In the genomic region with DNA sequence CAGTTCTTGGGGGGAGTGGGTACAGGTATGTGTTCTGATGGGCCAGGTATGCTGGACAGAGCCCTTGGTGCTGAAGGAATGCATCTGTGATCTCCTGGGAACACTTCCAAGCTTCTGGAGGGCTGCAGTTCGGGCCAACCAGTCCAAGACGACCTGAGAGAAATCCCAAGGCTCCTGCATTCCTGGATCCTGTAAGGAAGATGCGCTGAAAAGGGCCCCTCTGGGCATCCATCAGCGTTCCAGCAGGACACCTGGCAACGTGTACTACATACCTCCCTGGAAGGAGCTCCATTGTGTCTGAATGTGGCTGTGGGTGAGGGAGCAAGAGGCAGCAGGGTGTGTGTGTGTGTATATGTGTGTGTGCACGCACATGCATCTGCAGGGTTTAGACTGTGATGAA, we compare ENCODE assay signal across 36 cellular contexts.
"Had no signal": no experiment of that assay in that cellular context is flagged by ENCODE, and none has a peak within 500 bp of the region (broad histone marks: within the 10 kb centered on the region; RNA-seq: fewer than 3 reads in every experiment).

No MANE protein-coding gene starts in this region.

- H3K36me3 ChIP-seq: ascending aorta, cardiac muscle cell had no signal

- ATAC-seq: activated CD8-positive, alpha-beta memory T cell treated with anti-CD3 and anti-CD28 coated beads, Interleukin-2, amount 10 ng/mL, durations not matched to agents 7 days and 5 days; activated CD8-positive, alpha-beta T cell treated with anti-CD3 and anti-CD28 coated beads for 36 hours; activated naive CD8-positive, alpha-beta T cell treated with anti-CD3 and anti-CD28 coated beads, Interleukin-2, amount 50 U/mL, for 24 hours had no signal

- H3K4me3 Mint-ChIP-seq: activated B cell treated with CpG ODN at 0.5 μM for 24 hours; activated CD4-positive, alpha-beta memory T cell treated with anti-CD3 and anti-CD28 coated beads for 36 hours; activated CD4-positive, alpha-beta T cell treated with anti-CD3 and anti-CD28 coated beads, Interleukin-2, amount 10 ng/mL, durations not matched to agents 24 days and 14 days; activated CD8-positive, alpha-beta memory T cell treated with anti-CD3 and anti-CD28 coated beads, Interleukin-2, amount 10 ng/mL, durations not matched to agents 7 days and 5 days; activated CD8-positive, alpha-beta T cell treated with anti-CD3 and anti-CD28 coated beads for 36 hours; activated naive CD4-positive, alpha-beta T cell treated with anti-CD3 and anti-CD28 coated beads, Interleukin-2, amount 10 ng/mL, durations not matched to agents 7 days and 5 days; activated naive CD4-positive, alpha-beta T cell treated with anti-CD3 and anti-CD28 coated beads, Interleukin-2, amount 50 U/mL, for 24 hours; activated naive CD8-positive, alpha-beta T cell; activated naive CD8-positive, alpha-beta T cell treated with anti-CD3 and anti-CD28 coated beads, Interleukin-2, amount 10 ng/mL, durations not matched to agents 7 days and 5 days; activated naive CD8-positive, alpha-beta T cell treated with anti-CD3 and anti-CD28 coated beads, Interleukin-2, amount 50 U/mL, for 24 hours; activated T-cell treated with anti-CD3 and anti-CD28 coated beads, Interleukin-2, amount 50 U/mL, for 24 hours; brain; central memory CD8-positive, alpha-beta T cell; T-helper 1 cell treated with Interleukin-12 subunit alpha and Interleukin-12 subunit beta and Interleukin-4 antibody, amounts not matched to agents 30 μg/mL and 1 μg/mL, for 36 hours; T-helper 2 cell treated with Interferon-gamma antibody and Interleukin-4, amounts not matched to agents 5 μg/mL and 100 μg/mL, for 36 hours had no signal

- H3K36me3 Mint-ChIP-seq: activated CD4-positive, alpha-beta memory T cell treated with anti-CD3 and anti-CD28 coated beads for 36 hours; activated CD8-positive, alpha-beta memory T cell treated with anti-CD3 and anti-CD28 coated beads, Interleukin-2, amount 10 ng/mL, durations not matched to agents 7 days and 5 days; activated naive CD4-positive, alpha-beta T cell treated with anti-CD3 and anti-CD28 coated beads, Interleukin-2, amount 10 ng/mL, durations not matched to agents 7 days and 5 days; activated naive CD4-positive, alpha-beta T cell treated with anti-CD3 and anti-CD28 coated beads, Interleukin-2, amount 50 U/mL, for 24 hours; activated naive CD8-positive, alpha-beta T cell; activated naive CD8-positive, alpha-beta T cell treated with anti-CD3 and anti-CD28 coated beads, Interleukin-2, amount 10 ng/mL, durations not matched to agents 7 days and 5 days; brain had no signal

- H3K4me1 Mint-ChIP-seq: activated B cell treated with CpG ODN at 0.5 μM for 24 hours; activated CD4-positive, alpha-beta T cell treated with anti-CD3 and anti-CD28 coated beads, Interleukin-2, amount 10 ng/mL, durations not matched to agents 24 days and 14 days; activated CD8-positive, alpha-beta memory T cell treated with anti-CD3 and anti-CD28 coated beads, Interleukin-2, amount 10 ng/mL, durations not matched to agents 7 days and 5 days; activated naive CD4-positive, alpha-beta T cell treated with anti-CD3 and anti-CD28 coated beads, Interleukin-2, amount 10 ng/mL, durations not matched to agents 7 days and 5 days; activated naive CD4-positive, alpha-beta T cell treated with anti-CD3 and anti-CD28 coated beads, Interleukin-2, amount 50 U/mL, for 24 hours; activated naive CD8-positive, alpha-beta T cell treated with anti-CD3 and anti-CD28 coated beads, Interleukin-2, amount 50 U/mL, for 24 hours; brain; central memory CD8-positive, alpha-beta T cell had no signal

- H3K9me3 ChIP-seq: ascending aorta had no signal

- H3K27ac ChIP-seq: ascending aorta, cardiac muscle cell, VCaP had no signal

- H3K4me3 ChIP-seq: ascending aorta, cardiac muscle cell had no signal

- H3K27ac Mint-ChIP-seq: activated B cell treated with CpG ODN at 0.5 μM for 24 hours; activated CD4-positive, alpha-beta memory T cell treated with anti-CD3 and anti-CD28 coated beads for 36 hours; activated CD8-positive, alpha-beta memory T cell treated with anti-CD3 and anti-CD28 coated beads, Interleukin-2, amount 10 ng/mL, durations not matched to agents 7 days and 5 days; activated CD8-positive, alpha-beta T cell treated with anti-CD3 and anti-CD28 coated beads for 36 hours; activated naive CD4-positive, alpha-beta T cell treated with anti-CD3 and anti-CD28 coated beads, Interleukin-2, amount 10 ng/mL, durations not matched to agents 7 days and 5 days; activated naive CD4-positive, alpha-beta T cell treated with anti-CD3 and anti-CD28 coated beads, Interleukin-2, amount 50 U/mL, for 24 hours; activated naive CD8-positive, alpha-beta T cell; activated naive CD8-positive, alpha-beta T cell treated with anti-CD3 and anti-CD28 coated beads, Interleukin-2, amount 10 ng/mL, durations not matched to agents 7 days and 5 days; activated naive CD8-positive, alpha-beta T cell treated with anti-CD3 and anti-CD28 coated beads, Interleukin-2, amount 50 U/mL, for 24 hours; activated T-cell treated with anti-CD3 and anti-CD28 coated beads, Interleukin-2, amount 50 U/mL, for 24 hours; activated T-helper 2 cell treated with anti-CD3 and anti-CD28 coated beads, Interferon-gamma antibody, Interleukin-2, Interleukin-4, amounts not matched to agents 10 μg/mL and 5 μg/mL and 100 μg/mL, durations not matched to agents 14 hours and 24 hours and 36 hours; brain; T-helper 1 cell treated with Interleukin-12 subunit alpha and Interleukin-12 subunit beta and Interleukin-4 antibody, amounts not matched to agents 30 μg/mL and 1 μg/mL, for 36 hours; T-helper 2 cell treated with Interferon-gamma antibody and Interleukin-4, amounts not matched to agents 5 μg/mL and 100 μg/mL, for 36 hours had no signal

- H3K27me3 ChIP-seq: ascending aorta, cardiac muscle cell had no signal

- H3K4me1 ChIP-seq: ascending aorta had no signal

- DNase-seq: activated B cell treated with CpG ODN at 0.5 μM for 24 hours; activated CD4-positive, alpha-beta memory T cell treated with anti-CD3 and anti-CD28 coated beads for 36 hours; activated CD4-positive, alpha-beta T cell treated with anti-CD3 and anti-CD28 coated beads for 4 hours; activated CD4-positive, alpha-beta T cell treated with anti-CD3 and anti-CD28 coated beads, Interleukin-2, amount 10 ng/mL, durations not matched to agents 24 days and 14 days; activated CD4-positive, alpha-beta T cell treated with anti-CD3 and anti-CD28 coated beads, Interleukin-2, amount 50 U/mL, for 1 hour; activated CD4-positive, alpha-beta T cell treated with anti-CD3 and anti-CD28 coated beads, Interleukin-2, amount 50 U/mL, for 4 hours; activated CD4-positive, CD25-positive, alpha-beta regulatory T cell treated with anti-CD3 and anti-CD28 coated beads, Interleukin-2, amount 50 U/mL, for 72 hours; activated CD8-positive, alpha-beta memory T cell treated with anti-CD3 and anti-CD28 coated beads for 24 hours; activated CD8-positive, alpha-beta memory T cell treated with anti-CD3 and anti-CD28 coated beads, Interleukin-2, amount 10 ng/mL, durations not matched to agents 7 days and 5 days; activated CD8-positive, alpha-beta memory T cell treated with anti-CD3 and anti-CD28 coated beads, Interleukin-2, amount 50 U/mL, for 48 hours; activated CD8-positive, alpha-beta T cell treated with anti-CD3 and anti-CD28 coated beads for 36 hours; activated effector memory CD4-positive, alpha-beta T cell treated with Interleukin-2 at 50 U/mL for 16 hours; activated gamma-delta T cell; activated naive CD4-positive, alpha-beta T cell treated with anti-CD3 and anti-CD28 coated beads, Interleukin-2, amount 10 ng/mL, durations not matched to agents 7 days and 5 days; activated naive CD4-positive, alpha-beta T cell treated with Interleukin-2 at 50 U/mL for 16 hours; activated naive CD8-positive, alpha-beta T cell treated with anti-CD3 and anti-CD28 coated beads, Interleukin-2, amount 10 ng/mL, durations not matched to agents 7 days and 5 days; activated naive CD8-positive, alpha-beta T cell treated with anti-CD3 and anti-CD28 coated beads, Interleukin-2, amount 50 U/mL, for 24 hours; activated T-cell treated with anti-CD3 and anti-CD28 coated beads, Interleukin-2, amount 50 U/mL, for 24 hours; activated T-cell treated with anti-CD3 and anti-CD28 coated beads, Interleukin-2, amount 50 U/mL, for 48 hours; amygdala; anterior cingulate cortex; caudate nucleus; cerebellar nuclear complex; T-helper 1 cell; T-helper 2 cell; T-helper 9 cell had no signal

- H3K9me3 Mint-ChIP-seq: activated B cell treated with CpG ODN at 0.5 μM for 24 hours; activated CD4-positive, alpha-beta memory T cell treated with anti-CD3 and anti-CD28 coated beads for 36 hours; activated CD4-positive, alpha-beta T cell treated with anti-CD3 and anti-CD28 coated beads, Interleukin-2, amount 10 ng/mL, durations not matched to agents 24 days and 14 days; activated CD8-positive, alpha-beta T cell treated with anti-CD3 and anti-CD28 coated beads for 36 hours; activated naive CD4-positive, alpha-beta T cell treated with anti-CD3 and anti-CD28 coated beads, Interleukin-2, amount 50 U/mL, for 24 hours; activated naive CD8-positive, alpha-beta T cell treated with anti-CD3 and anti-CD28 coated beads, Interleukin-2, amount 50 U/mL, for 24 hours; activated T-cell treated with anti-CD3 and anti-CD28 coated beads, Interleukin-2, amount 50 U/mL, for 24 hours; activated T-helper 2 cell treated with anti-CD3 and anti-CD28 coated beads, Interferon-gamma antibody, Interleukin-2, Interleukin-4, amounts not matched to agents 10 μg/mL and 5 μg/mL and 100 μg/mL, durations not matched to agents 14 hours and 24 hours and 36 hours; central memory CD8-positive, alpha-beta T cell; T-helper 1 cell treated with Interleukin-12 subunit alpha and Interleukin-12 subunit beta and Interleukin-4 antibody, amounts not matched to agents 30 μg/mL and 1 μg/mL, for 36 hours; T-helper 2 cell treated with Interferon-gamma antibody and Interleukin-4, amounts not matched to agents 5 μg/mL and 100 μg/mL, for 36 hours had no signal

- H3K27me3 Mint-ChIP-seq: activated B cell treated with CpG ODN at 0.5 μM for 24 hours; activated CD4-positive, alpha-beta memory T cell treated with anti-CD3 and anti-CD28 coated beads for 36 hours; activated CD8-positive, alpha-beta T cell treated with anti-CD3 and anti-CD28 coated beads for 36 hours; activated naive CD4-positive, alpha-beta T cell treated with anti-CD3 and anti-CD28 coated beads, Interleukin-2, amount 10 ng/mL, durations not matched to agents 7 days and 5 days; activated naive CD4-positive, alpha-beta T cell treated with anti-CD3 and anti-CD28 coated beads, Interleukin-2, amount 50 U/mL, for 24 hours; activated naive CD8-positive, alpha-beta T cell; activated naive CD8-positive, alpha-beta T cell treated with anti-CD3 and anti-CD28 coated beads, Interleukin-2, amount 10 ng/mL, durations not matched to agents 7 days and 5 days; activated naive CD8-positive, alpha-beta T cell treated with anti-CD3 and anti-CD28 coated beads, Interleukin-2, amount 50 U/mL, for 24 hours; activated T-cell treated with anti-CD3 and anti-CD28 coated beads, Interleukin-2, amount 50 U/mL, for 24 hours; central memory CD8-positive, alpha-beta T cell had no signal
